Comparison of ENCODE assay signal across 8 cellular contexts in genomic region chr17:43367588-43368242, GRCh38. TPM values are rescaled to one million over a fixed set of nuclear protein-coding genes. Genes with fewer than 3 reads are reported as not detected.
A peak's percentile ranks its signal among the peaks of the same experiment; 100 is the strongest.
DNase-seq lines count a peak whose midpoint lies in the region; ATAC-seq and TF ChIP-seq lines count a peak whose summit lies in the region.

No MANE protein-coding gene starts in this region.

- 43% methylated on average over 18 of the region's 18 CpGs for WGBS in HUES64
- WGBS in heart left ventricle, 4 donors: 29 to 40% (median 35%) methylated on average over 18 of the region's 18 CpGs

- peak overlapping the region; percentile 95 for H3K27ac ChIP-seq in HUES64 (ENCODE audit: low read depth, low read length)
- H3K27ac ChIP-seq in OCI-LY3 (ENCODE audit: low read length): peak overlapping the region; percentile 68
- H3K27ac ChIP-seq in heart left ventricle: peak overlapping the region; percentile 95 to 100 (median 99)

- H3K4me1 ChIP-seq in HUES64 (ENCODE audit: insufficient read depth, low read length): peaks cover 10% of the 10 kb centered on the region
- H3K4me1 ChIP-seq in OCI-LY3 (ENCODE audit: low read length): peaks cover 31% of the 10 kb centered on the region
- H3K4me1 ChIP-seq in heart left ventricle: peaks cover 0 to 42% (median 27%) of the 10 kb centered on the region in 12 donors

- intact Hi-C loops in heart left ventricle (cut with DNase I): loop anchor here in 3 of 10 donors (2.0 to 10.0 kb wide), 2 partner anchors 21 to 53 kb away; no protein-coding TSS in a partner anchor

- H2AFZ ChIP-seq in OCI-LY3 (ENCODE audit: low read depth, low read length): peak overlapping the region; percentile 47; the same call in 1 of the 2 replicates

- no peaks in the 10 kb centered on the region for H4K20me1 ChIP-seq in OCI-LY3 (ENCODE audit: insufficient read depth, low read length)

- peaks cover 1% of the 10 kb centered on the region for H3K27me3 Mint-ChIP-seq in activated naive CD8-positive, alpha-beta T cell treated with anti-CD3 and anti-CD28 coated beads, Interleukin-2, amount 50 U/mL, for 24 hours

- H3K9ac ChIP-seq in HUES64 (ENCODE audit: low read depth, low read length) (peak overlapping the region; percentile 89), OCI-LY3 (ENCODE audit: low read length) (peak overlapping the region; percentile 71)

- peak overlapping the region; percentile 87 for H3K4me3 Mint-ChIP-seq in activated naive CD8-positive, alpha-beta T cell treated with anti-CD3 and anti-CD28 coated beads, Interleukin-2, amount 50 U/mL, for 24 hours

- H3K27ac Mint-ChIP-seq in activated naive CD8-positive, alpha-beta T cell treated with anti-CD3 and anti-CD28 coated beads, Interleukin-2, amount 50 U/mL, for 24 hours: peak overlapping the region; percentile 100

- H3K4me2 ChIP-seq in OCI-LY3 (ENCODE audit: low read length): peak overlapping the region; percentile 77

- DNase-seq in DMS153 treated with DMSO at 0.1 percent for 48 hours (lab: John Stamatoyannopoulos, UW; ENCODE audit: unreplicated experiment): peak; percentile 91
- peak; percentile 41 for DNase-seq in activated naive CD8-positive, alpha-beta T cell treated with anti-CD3 and anti-CD28 coated beads, Interleukin-2, amount 50 U/mL, for 24 hours
- no peak for DNase-seq in heart left ventricle
- peak; percentile 75 for DNase-seq in renal cortical epithelial cell (ENCODE audit: low read depth)
- no peak for DNase-seq in NCI-H1048 (lab: John Stamatoyannopoulos, UW)

- H3K4me1 Mint-ChIP-seq in activated naive CD8-positive, alpha-beta T cell treated with anti-CD3 and anti-CD28 coated beads, Interleukin-2, amount 50 U/mL, for 24 hours: peaks cover 63% of the 10 kb centered on the region

- H3K9me3 Mint-ChIP-seq in activated naive CD8-positive, alpha-beta T cell treated with anti-CD3 and anti-CD28 coated beads, Interleukin-2, amount 50 U/mL, for 24 hours: no peaks in the 10 kb centered on the region

- H3K9me3 ChIP-seq in HUES64 (ENCODE audit: insufficient read depth, low read depth, low read length) (no peaks in the 10 kb centered on the region), OCI-LY3 (ENCODE audit: insufficient read depth, low read length) (no peaks in the 10 kb centered on the region), heart left ventricle (no peaks in the 10 kb centered on the region)

- H3K36me3 ChIP-seq in HUES64 (ENCODE audit: insufficient read depth, low read length): no peaks in the 10 kb centered on the region
- H3K36me3 ChIP-seq in OCI-LY3 (replicated peaks; ENCODE audit: low read depth, low read length): no peaks in the 10 kb centered on the region
- no peaks in the 10 kb centered on the region for H3K36me3 ChIP-seq in heart left ventricle

- peak overlapping the region; percentile 64 for H3K4me3 ChIP-seq in HUES64 (ENCODE audit: low read length)
- H3K4me3 ChIP-seq in OCI-LY3 (ENCODE audit: low read length): peak overlapping the region; percentile 77
- H3K4me3 ChIP-seq in heart left ventricle: peak overlapping the region in 11 of 12 donors; percentile 40 to 70 (median 61)

- no peak for TF ChIP-seq POLR2A in heart left ventricle (IDR thresholded peaks at IDR 0.05)

- TF ChIP-seq CTCF in OCI-LY3 (IDR thresholded peaks at IDR 0.05; ENCODE audit: low read depth, low read length) (no peak), heart left ventricle (IDR thresholded peaks at IDR 0.05) (no peak)

- H3K79me2 ChIP-seq in OCI-LY3 (ENCODE audit: low read length): no peaks in the 10 kb centered on the region

- ATAC-seq in GM21367 (IDR thresholded peaks at IDR 0.05; ENCODE audit: unreplicated experiment): peak; percentile 21
- ATAC-seq in activated naive CD8-positive, alpha-beta T cell treated with anti-CD3 and anti-CD28 coated beads, Interleukin-2, amount 50 U/mL, for 24 hours: peak; percentile 58
- ATAC-seq in heart left ventricle: peak; percentile 2 to 20 (median 16)

- H3K36me3 Mint-ChIP-seq in activated naive CD8-positive, alpha-beta T cell treated with anti-CD3 and anti-CD28 coated beads, Interleukin-2, amount 50 U/mL, for 24 hours (ENCODE audit: low read depth): no peaks in the 10 kb centered on the region

- H3K27me3 ChIP-seq in HUES64 (ENCODE audit: insufficient read depth, low read length) (peaks cover 21% of the 10 kb centered on the region), OCI-LY3 (ENCODE audit: low read depth, low read length) (peaks cover 8% of the 10 kb centered on the region), heart left ventricle (no peaks in the 10 kb centered on the region)

RNA-seq across cellular contexts. Expression of gene ARL4D, which starts 31.1 kb away (rescaled TPM):
- 6.8 TPM for polyA plus RNA-seq in HUES64 (2013, experiment 1 of 2)
- 8.7 TPM for polyA plus RNA-seq in HUES64 (2013, experiment 2 of 2)
- total RNA-seq in heart left ventricle (10 to 100 TPM in 1 of 9 donors, 1 to 10 TPM in 8; 2.2 to 16.2 (median 4.0) TPM), renal cortical epithelial cell (17.2 and 26.5 TPM in 2 replicates)
- 1 to 10 TPM; 5.6 to 8.7 TPM for polyA plus RNA-seq in heart left ventricle

Comparison
In these comparisons a context has a peak if more than half of its experiments do, and no peak if none do; other contexts are left out.
1. DNase-seq: peak in DMS153 treated with DMSO at 0.1 percent for 48 hours (single experiment), activated naive CD8-positive, alpha-beta T cell treated with anti-CD3 and anti-CD28 coated beads, Interleukin-2, amount 50 U/mL, for 24 hours (single experiment) and renal cortical epithelial cell (single experiment); none in heart left ventricle (0 of 5) and NCI-H1048 (single experiment).
2. Peak in every context shown above with its lines, with median percentiles within 50 percentile points of each other: ATAC-seq, H3K27ac ChIP-seq and H3K4me3 ChIP-seq.